1 cellular context compared by ENCODE assay signal in the genomic region with DNA sequence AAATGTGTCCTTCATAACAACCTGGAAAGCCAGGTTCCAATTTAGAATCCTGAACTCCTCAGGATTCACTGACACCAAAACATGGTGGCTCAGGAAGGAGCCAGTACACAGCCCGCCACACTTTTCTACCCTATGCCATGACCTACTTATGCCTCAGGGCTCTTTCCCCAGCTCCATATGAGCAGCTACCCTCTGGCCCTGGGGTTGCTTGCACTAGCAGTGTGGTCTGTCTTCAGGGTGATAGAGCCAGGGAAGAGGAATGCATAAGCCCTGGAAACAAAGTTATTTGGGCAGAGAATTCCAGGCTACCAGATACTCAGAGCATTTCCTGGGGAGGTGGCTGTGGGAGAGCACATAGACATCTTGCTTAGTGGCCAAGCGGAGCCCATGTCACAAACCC.
TF ChIP-seq lines count a peak whose summit lies in the region.

No MANE protein-coding gene starts in this region.

TF ChIP-seq in WTC11, 78 proteins besides CTCF, POLR2A, EP300 and RAD21 (continued from another document):
- TF ChIP-seq ZBTB43 (CRISPR knock-in tag; IDR thresholded peaks at IDR 0.05) (no peak), ZNF532 (CRISPR knock-in tag; IDR thresholded peaks at IDR 0.05; ENCODE audit: borderline replicate concordance) (no peak), ZMAT4 (CRISPR knock-in tag; IDR thresholded peaks at IDR 0.05) (no peak), ZNF219 (CRISPR knock-in tag; IDR thresholded peaks at IDR 0.05; ENCODE audit: borderline replicate concordance) (no peak), ZBTB21 (CRISPR knock-in tag; IDR thresholded peaks at IDR 0.05; ENCODE audit: borderline replicate concordance) (no peak), NFE2L1 (CRISPR knock-in tag; IDR thresholded peaks at IDR 0.05) (no peak), ATF1 (CRISPR knock-in tag; IDR thresholded peaks at IDR 0.05) (no peak), TEAD1 (CRISPR knock-in tag; IDR thresholded peaks at IDR 0.05) (no peak)
- TF ChIP-seq, protein P1, sequence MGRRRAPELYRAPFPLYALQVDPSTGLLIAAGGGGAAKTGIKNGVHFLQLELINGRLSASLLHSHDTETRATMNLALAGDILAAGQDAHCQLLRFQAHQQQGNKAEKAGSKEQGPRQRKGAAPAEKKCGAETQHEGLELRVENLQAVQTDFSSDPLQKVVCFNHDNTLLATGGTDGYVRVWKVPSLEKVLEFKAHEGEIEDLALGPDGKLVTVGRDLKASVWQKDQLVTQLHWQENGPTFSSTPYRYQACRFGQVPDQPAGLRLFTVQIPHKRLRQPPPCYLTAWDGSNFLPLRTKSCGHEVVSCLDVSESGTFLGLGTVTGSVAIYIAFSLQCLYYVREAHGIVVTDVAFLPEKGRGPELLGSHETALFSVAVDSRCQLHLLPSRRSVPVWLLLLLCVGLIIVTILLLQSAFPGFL (CRISPR knock-in tag; IDR thresholded peaks at IDR 0.05; ENCODE audit: borderline replicate concordance): no peak
- TF ChIP-seq, protein P2, sequence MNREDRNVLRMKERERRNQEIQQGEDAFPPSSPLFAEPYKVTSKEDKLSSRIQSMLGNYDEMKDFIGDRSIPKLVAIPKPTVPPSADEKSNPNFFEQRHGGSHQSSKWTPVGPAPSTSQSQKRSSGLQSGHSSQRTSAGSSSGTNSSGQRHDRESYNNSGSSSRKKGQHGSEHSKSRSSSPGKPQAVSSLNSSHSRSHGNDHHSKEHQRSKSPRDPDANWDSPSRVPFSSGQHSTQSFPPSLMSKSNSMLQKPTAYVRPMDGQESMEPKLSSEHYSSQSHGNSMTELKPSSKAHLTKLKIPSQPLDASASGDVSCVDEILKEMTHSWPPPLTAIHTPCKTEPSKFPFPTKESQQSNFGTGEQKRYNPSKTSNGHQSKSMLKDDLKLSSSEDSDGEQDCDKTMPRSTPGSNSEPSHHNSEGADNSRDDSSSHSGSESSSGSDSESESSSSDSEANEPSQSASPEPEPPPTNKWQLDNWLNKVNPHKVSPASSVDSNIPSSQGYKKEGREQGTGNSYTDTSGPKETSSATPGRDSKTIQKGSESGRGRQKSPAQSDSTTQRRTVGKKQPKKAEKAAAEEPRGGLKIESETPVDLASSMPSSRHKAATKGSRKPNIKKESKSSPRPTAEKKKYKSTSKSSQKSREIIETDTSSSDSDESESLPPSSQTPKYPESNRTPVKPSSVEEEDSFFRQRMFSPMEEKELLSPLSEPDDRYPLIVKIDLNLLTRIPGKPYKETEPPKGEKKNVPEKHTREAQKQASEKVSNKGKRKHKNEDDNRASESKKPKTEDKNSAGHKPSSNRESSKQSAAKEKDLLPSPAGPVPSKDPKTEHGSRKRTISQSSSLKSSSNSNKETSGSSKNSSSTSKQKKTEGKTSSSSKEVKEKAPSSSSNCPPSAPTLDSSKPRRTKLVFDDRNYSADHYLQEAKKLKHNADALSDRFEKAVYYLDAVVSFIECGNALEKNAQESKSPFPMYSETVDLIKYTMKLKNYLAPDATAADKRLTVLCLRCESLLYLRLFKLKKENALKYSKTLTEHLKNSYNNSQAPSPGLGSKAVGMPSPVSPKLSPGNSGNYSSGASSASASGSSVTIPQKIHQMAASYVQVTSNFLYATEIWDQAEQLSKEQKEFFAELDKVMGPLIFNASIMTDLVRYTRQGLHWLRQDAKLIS (CRISPR knock-in tag; IDR thresholded peaks at IDR 0.05; ENCODE audit: borderline replicate concordance): no peak
- TF ChIP-seq, protein P3, sequence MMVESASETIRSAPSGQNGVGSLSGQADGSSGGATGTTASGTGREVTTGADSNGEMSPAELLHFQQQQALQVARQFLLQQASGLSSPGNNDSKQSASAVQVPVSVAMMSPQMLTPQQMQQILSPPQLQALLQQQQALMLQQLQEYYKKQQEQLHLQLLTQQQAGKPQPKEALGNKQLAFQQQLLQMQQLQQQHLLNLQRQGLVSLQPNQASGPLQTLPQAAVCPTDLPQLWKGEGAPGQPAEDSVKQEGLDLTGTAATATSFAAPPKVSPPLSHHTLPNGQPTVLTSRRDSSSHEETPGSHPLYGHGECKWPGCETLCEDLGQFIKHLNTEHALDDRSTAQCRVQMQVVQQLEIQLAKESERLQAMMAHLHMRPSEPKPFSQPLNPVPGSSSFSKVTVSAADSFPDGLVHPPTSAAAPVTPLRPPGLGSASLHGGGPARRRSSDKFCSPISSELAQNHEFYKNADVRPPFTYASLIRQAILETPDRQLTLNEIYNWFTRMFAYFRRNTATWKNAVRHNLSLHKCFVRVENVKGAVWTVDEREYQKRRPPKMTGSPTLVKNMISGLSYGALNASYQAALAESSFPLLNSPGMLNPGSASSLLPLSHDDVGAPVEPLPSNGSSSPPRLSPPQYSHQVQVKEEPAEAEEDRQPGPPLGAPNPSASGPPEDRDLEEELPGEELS (CRISPR knock-in tag; IDR thresholded peaks at IDR 0.05): no peak
- TF ChIP-seq, protein P4, sequence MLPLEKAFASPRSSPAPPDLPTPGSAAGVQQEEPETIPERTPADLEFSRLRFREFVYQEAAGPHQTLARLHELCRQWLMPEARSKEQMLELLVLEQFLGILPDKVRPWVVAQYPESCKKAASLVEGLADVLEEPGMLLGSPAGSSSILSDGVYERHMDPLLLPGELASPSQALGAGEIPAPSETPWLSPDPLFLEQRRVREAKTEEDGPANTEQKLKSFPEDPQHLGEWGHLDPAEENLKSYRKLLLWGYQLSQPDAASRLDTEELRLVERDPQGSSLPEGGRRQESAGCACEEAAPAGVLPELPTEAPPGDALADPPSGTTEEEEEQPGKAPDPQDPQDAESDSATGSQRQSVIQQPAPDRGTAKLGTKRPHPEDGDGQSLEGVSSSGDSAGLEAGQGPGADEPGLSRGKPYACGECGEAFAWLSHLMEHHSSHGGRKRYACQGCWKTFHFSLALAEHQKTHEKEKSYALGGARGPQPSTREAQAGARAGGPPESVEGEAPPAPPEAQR (CRISPR knock-in tag; IDR thresholded peaks at IDR 0.05): no peak
